8 cellular contexts compared by ENCODE assay signal in the genomic region with DNA sequence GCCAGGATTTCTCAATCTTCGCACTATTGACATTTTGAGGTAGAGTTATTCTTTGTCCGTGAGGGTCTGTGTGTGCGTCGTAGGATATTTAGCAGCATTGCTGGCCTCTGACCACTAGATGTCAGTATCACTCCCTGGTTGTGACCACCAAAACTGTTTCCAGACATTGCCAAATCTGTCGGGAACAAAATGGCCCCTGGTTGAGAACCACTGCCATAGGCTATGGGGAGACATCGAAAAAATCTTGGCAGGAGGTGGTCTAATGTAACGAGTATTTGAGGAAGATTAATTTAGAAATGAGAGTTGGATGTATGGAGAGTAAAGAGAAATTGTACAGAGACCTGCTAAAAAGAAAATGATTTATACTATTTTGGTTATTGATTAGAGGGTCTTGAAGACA.
DNase-seq lines count a peak whose midpoint lies in the region; ATAC-seq, FAIRE-seq and TF ChIP-seq lines count a peak whose summit lies in the region.

No MANE protein-coding gene starts in this region.

- H3K9me2 ChIP-seq in MM.1S (replicated peaks; ENCODE audit: insufficient read depth, low read length) = no peaks in the 10 kb centered on the region

- H3K79me2 ChIP-seq in MM.1S (ENCODE audit: low read length) = no peaks in the 10 kb centered on the region

- DNase-seq in AG08396 (ENCODE audit: low spot score) (peak; percentile 62), GM13977 (ENCODE audit: low spot score) (peak; percentile 35), MM.1S (peak; percentile 54), SKM-1 treated with dmso at 0.1 percent for 144 hours (lab: John Stamatoyannopoulos, UW; ENCODE audit: unreplicated experiment) (peak; percentile 29), bronchial epithelial cell (ENCODE audit: low read depth) (peak; percentile 41)
- peak in 2 of 3 donors; percentile 2 to 35 for DNase-seq in stimulated activated CD4-positive, alpha-beta T cell treated with anti-CD3 and anti-CD28 coated beads, Interleukin-12 subunit alpha, Interleukin-12 subunit beta, amount 100 ng/mL, for 48 hours (ENCODE audit: low read depth in 2 of 3, low spot score in 1 of 3)

- H3K27me3 ChIP-seq in MM.1S (replicated peaks; ENCODE audit: insufficient read depth, low read length) (no peaks in the 10 kb centered on the region), bronchial epithelial cell (ENCODE audit: control insufficient read depth, insufficient read depth, low read length) (no peaks in the 10 kb centered on the region)

- peak overlapping the region; percentile 27; the same call in 1 of the 2 replicates for H3K4me2 ChIP-seq in MM.1S (ENCODE audit: low read depth, low read length)

- H3K4me1 ChIP-seq in MM.1S (ENCODE audit: low read length) = peaks cover 3% of the 10 kb centered on the region; the same call in 1 of the 2 replicates

- peak; percentile 85 for TF ChIP-seq CTCF in GM13977 (IDR thresholded peaks at IDR 0.05; ENCODE audit: extremely low read depth, insufficient read depth, missing control alignments)
- peak; percentile 83 for TF ChIP-seq CTCF in MM.1S (IDR thresholded peaks at IDR 0.05; ENCODE audit: low read length)
- peak; percentile 68 for TF ChIP-seq CTCF in bronchial epithelial cell (IDR thresholded peaks at IDR 0.05; ENCODE audit: insufficient read depth, low read length, severe bottlenecking)

- H3K4me3 ChIP-seq in MM.1S (ENCODE audit: low read length) = no peak overlapping the region
- H3K4me3 ChIP-seq in bronchial epithelial cell (ENCODE audit: low read depth, low read length) = no peak overlapping the region

- no peak overlapping the region for H2AFZ ChIP-seq in MM.1S (ENCODE audit: low read length)

- no peaks in the 10 kb centered on the region for H3K36me3 ChIP-seq in MM.1S (replicated peaks; ENCODE audit: insufficient read depth, low read length)
- no peaks in the 10 kb centered on the region for H3K36me3 ChIP-seq in bronchial epithelial cell (ENCODE audit: control insufficient read depth, insufficient read depth, low read length)

- no peak for ATAC-seq in HG03139 (IDR thresholded peaks at IDR 0.05; ENCODE audit: unreplicated experiment)

- no peaks in the 10 kb centered on the region for H3K9me3 ChIP-seq in MM.1S (replicated peaks; ENCODE audit: insufficient read depth, low read length)

- H3K9ac ChIP-seq in MM.1S (ENCODE audit: low read length) = no peak overlapping the region

- FAIRE-seq in bronchial epithelial cell (lab: Jason Lieb, UNC) = no peak
- peak; percentile 99 for FAIRE-seq in islet of Langerhans (lab: Jason Lieb, UNC)

- H4K20me1 ChIP-seq in MM.1S (ENCODE audit: insufficient read depth, low read length) = no peaks in the 10 kb centered on the region

- H3K27ac ChIP-seq in MM.1S (ENCODE audit: low read length) = no peak overlapping the region

- no peaks in the 10 kb centered on the region for H3F3A ChIP-seq in MM.1S (ENCODE audit: insufficient read depth, low read length)

- in situ Hi-C loops in GM13977 (cut with MboI; ENCODE audit: low pct_unique_long_range_greater_than_20kb, low sequenced_read_pairs, unreplicated experiment) = no loop called here
